Comparison of ENCODE assay signal across 11 cellular contexts in genomic region chr2:9497017-9497416, GRCh38. TPM values are rescaled to one million over a fixed set of nuclear protein-coding genes. Genes with fewer than 3 reads are reported as not detected.
DNase-seq lines count a peak whose midpoint lies in the region; ATAC-seq and TF ChIP-seq lines count a peak whose summit lies in the region.
"Had no signal": no experiment of that assay in that cellular context is flagged by ENCODE, and none has a peak within 500 bp of the region (broad histone marks: within the 10 kb centered on the region; RNA-seq: fewer than 3 reads in every experiment).

No MANE protein-coding gene starts in this region.

- TF ChIP-seq CTCF in LNCaP clone FGC (IDR thresholded peaks at IDR 0.05; ENCODE audit: control insufficient read depth, extremely low read depth, insufficient read depth) (no peak), osteocyte (IDR thresholded peaks at IDR 0.05) (no peak)

- DNase-seq in activated CD4-positive, alpha-beta T cell treated with anti-CD3 and anti-CD28 coated beads for 48 hours = peak; percentile 20
- DNase-seq in activated CD4-positive, alpha-beta T cell treated with anti-CD3 and anti-CD28 coated beads, Interleukin-2, amount 50 U/mL, for 48 hours = no peak
- DNase-seq in LNCaP clone FGC (ENCODE audit: low read depth) = peak; percentile 72
- peak; percentile 42 for DNase-seq in osteocyte (ENCODE audit: extremely low spot score, unreplicated experiment)
- DNase-seq in natural killer cell treated with Interleukin-12 subunit alpha and Interleukin-12 subunit beta and Interleukin-15 and Interleukin-18, amount 100 ng/mL, for 72 hours (ENCODE audit: low spot score) = no peak
- DNase-seq in Ammon's horn (ENCODE audit: low spot score) = no peak
- DNase-seq: activated T-cell treated with anti-CD3 and anti-CD28 coated beads, Interleukin-2, amount 50 U/mL, for 1 hour; NCI-H226; upper lobe of left lung had no signal

- H3K4me3 ChIP-seq in LNCaP clone FGC (ENCODE audit: low read depth, low read length) = no peak overlapping the region
- H3K4me3 ChIP-seq: upper lobe of left lung had no signal

- peak overlapping the region; percentile 9 for H3K27ac Mint-ChIP-seq in activated T-helper 17 cell treated with anti-CD3 and anti-CD28 coated beads, Interleukin-2, amount 50 U/mL, for 72 hours
- H3K27ac Mint-ChIP-seq in osteocyte (ENCODE audit: unreplicated experiment) = no peak overlapping the region
- H3K27ac Mint-ChIP-seq in natural killer cell treated with Interleukin-12 subunit alpha and Interleukin-12 subunit beta and Interleukin-15 and Interleukin-18, amount 100 ng/mL, for 72 hours = no peak overlapping the region

- H3K4me1 Mint-ChIP-seq in activated T-helper 17 cell treated with anti-CD3 and anti-CD28 coated beads, Interleukin-2, amount 50 U/mL, for 72 hours = peaks cover 31% of the 10 kb centered on the region
- peaks cover 13% of the 10 kb centered on the region for H3K4me1 Mint-ChIP-seq in osteocyte (ENCODE audit: unreplicated experiment)
- H3K4me1 Mint-ChIP-seq in natural killer cell treated with Interleukin-12 subunit alpha and Interleukin-12 subunit beta and Interleukin-15 and Interleukin-18, amount 100 ng/mL, for 72 hours (ENCODE audit: low read depth in 2 of 2) = peaks cover 39 to 42% of the 10 kb centered on the region in 2 donors

- no peak overlapping the region for H3K4me3 Mint-ChIP-seq in activated T-helper 17 cell treated with anti-CD3 and anti-CD28 coated beads, Interleukin-2, amount 50 U/mL, for 72 hours
- H3K4me3 Mint-ChIP-seq in osteocyte (ENCODE audit: unreplicated experiment) = no peak overlapping the region
- no peak overlapping the region for H3K4me3 Mint-ChIP-seq in natural killer cell treated with Interleukin-12 subunit alpha and Interleukin-12 subunit beta and Interleukin-15 and Interleukin-18, amount 100 ng/mL, for 72 hours

- peaks cover 98% of the 10 kb centered on the region for H3K36me3 Mint-ChIP-seq in activated T-helper 17 cell treated with anti-CD3 and anti-CD28 coated beads, Interleukin-2, amount 50 U/mL, for 72 hours (ENCODE audit: low read depth)
- peaks cover 54% of the 10 kb centered on the region for H3K36me3 Mint-ChIP-seq in osteocyte (ENCODE audit: unreplicated experiment)
- H3K36me3 Mint-ChIP-seq in natural killer cell treated with Interleukin-12 subunit alpha and Interleukin-12 subunit beta and Interleukin-15 and Interleukin-18, amount 100 ng/mL, for 72 hours = peaks cover 39% of the 10 kb centered on the region

- no peaks in the 10 kb centered on the region for H3K9me3 Mint-ChIP-seq in activated T-helper 17 cell treated with anti-CD3 and anti-CD28 coated beads, Interleukin-2, amount 50 U/mL, for 72 hours
- H3K9me3 Mint-ChIP-seq in osteocyte (ENCODE audit: unreplicated experiment) = no peaks in the 10 kb centered on the region
- H3K9me3 Mint-ChIP-seq in natural killer cell treated with Interleukin-12 subunit alpha and Interleukin-12 subunit beta and Interleukin-15 and Interleukin-18, amount 100 ng/mL, for 72 hours = no peaks in the 10 kb centered on the region

- H3K27me3 Mint-ChIP-seq in activated T-helper 17 cell treated with anti-CD3 and anti-CD28 coated beads, Interleukin-2, amount 50 U/mL, for 72 hours = no peaks in the 10 kb centered on the region
- H3K27me3 Mint-ChIP-seq in osteocyte (ENCODE audit: unreplicated experiment) = no peaks in the 10 kb centered on the region
- no peaks in the 10 kb centered on the region for H3K27me3 Mint-ChIP-seq in natural killer cell treated with Interleukin-12 subunit alpha and Interleukin-12 subunit beta and Interleukin-15 and Interleukin-18, amount 100 ng/mL, for 72 hours

- ATAC-seq in activated T-helper 17 cell treated with anti-CD3 and anti-CD28 coated beads, Interleukin-2, amount 50 U/mL, for 72 hours (replicated peaks) = peak; percentile 47
- ATAC-seq in natural killer cell treated with Interleukin-12 subunit alpha and Interleukin-12 subunit beta and Interleukin-15 and Interleukin-18, amount 100 ng/mL, for 72 hours = no peak
- ATAC-seq in GM18861 (IDR thresholded peaks at IDR 0.05; ENCODE audit: unreplicated experiment) = no peak

RNA-seq across cellular contexts. Expression of gene IAH1, which starts 22.7 kb away (rescaled TPM):
- 10 to 100 TPM; 61.2 to 65.1 TPM for total RNA-seq in activated T-helper 17 cell treated with anti-CD3 and anti-CD28 coated beads, Interleukin-2, amount 50 U/mL, for 72 hours
- total RNA-seq in osteocyte = 68.7 and 71.6 TPM in 2 replicates
- total RNA-seq in natural killer cell treated with Interleukin-12 subunit alpha and Interleukin-12 subunit beta and Interleukin-15 and Interleukin-18, amount 100 ng/mL, for 72 hours = 10 to 100 TPM; 46.1 to 47.2 TPM

RNA-seq across cellular contexts. Expression of gene ADAM17, which starts 58.6 kb away (rescaled TPM):
- 10 to 100 TPM; 22.7 to 31.2 TPM for total RNA-seq in activated T-helper 17 cell treated with anti-CD3 and anti-CD28 coated beads, Interleukin-2, amount 50 U/mL, for 72 hours
- total RNA-seq in osteocyte = 36.4 and 42.2 TPM in 2 replicates
- total RNA-seq in natural killer cell treated with Interleukin-12 subunit alpha and Interleukin-12 subunit beta and Interleukin-15 and Interleukin-18, amount 100 ng/mL, for 72 hours = 10 to 100 TPM; 62.1 to 85.1 TPM

Comparison
In these comparisons a context has a peak if more than half of its experiments do, and no peak if none do; other contexts are left out.
1. DNase-seq: peak in activated CD4-positive, alpha-beta T cell treated with anti-CD3 and anti-CD28 coated beads for 48 hours (single experiment), LNCaP clone FGC (single experiment) and osteocyte (single experiment); none in activated CD4-positive, alpha-beta T cell treated with anti-CD3 and anti-CD28 coated beads, Interleukin-2, amount 50 U/mL, for 48 hours (0 of 2), natural killer cell treated with Interleukin-12 subunit alpha and Interleukin-12 subunit beta and Interleukin-15 and Interleukin-18, amount 100 ng/mL, for 72 hours (single experiment) and Ammon's horn (single experiment).